8 cellular contexts compared by ENCODE assay signal in genomic region chr22:38705235-38706100, GRCh38. TPM values are rescaled to one million over a fixed set of nuclear protein-coding genes. Genes with fewer than 3 reads are reported as not detected.
DNase-seq lines count a peak whose midpoint lies in the region; ATAC-seq and TF ChIP-seq lines count a peak whose summit lies in the region.

Gene GTPBP1 (plus strand): TSS chr22:38705944. CDS start chr22:38705956, 12 bp downstream.

- POLR2A ChIA-PET in CD8-positive, alpha-beta memory T cell (lab: Charles Lee): interaction anchor here (0.5 to 4.2 kb wide), 17 partner anchors 8 to 1555 kb away, joined by 3 to 36 read pairs (median 4); partner anchors contain the start of genes ANKRD54, CBX6 and TOMM22

- H3K36me3 ChIP-seq in CD8-positive, alpha-beta memory T cell (ENCODE audit: insufficient read depth, low read length): no peaks in the 10 kb centered on the region
- H3K36me3 ChIP-seq in lung (ENCODE audit: control insufficient read depth in 2 of 2, insufficient read depth in 2 of 2, low read length in 2 of 2): peaks cover 0 to 1% of the 10 kb centered on the region in 2 donors

- H3K27me3 ChIP-seq in CD8-positive, alpha-beta memory T cell (ENCODE audit: insufficient read depth, low read length, poor library complexity, severe bottlenecking): no peaks in the 10 kb centered on the region
- H3K27me3 ChIP-seq in lung (ENCODE audit: control insufficient read depth, insufficient read depth): no peaks in the 10 kb centered on the region

- H3K27ac Mint-ChIP-seq in CD8-positive, alpha-beta memory T cell: peak within 1 kb of the TSS; percentile 89 to 100 (median 98)

- H3K36me3 Mint-ChIP-seq in CD8-positive, alpha-beta memory T cell: peaks cover 0 to 36% (median 2%) of the 10 kb centered on the region in 3 donors

- CTCF ChIA-PET in CD8-positive, alpha-beta memory T cell (lab: Charles Lee): interaction anchor here (0.9 to 1.4 kb wide), 7 partner anchors 9 to 53 kb away, joined by 3 to 5 read pairs (median 3); partner anchors contain the start of gene TOMM22

- DNase-seq in CD8-positive, alpha-beta memory T cell: peak; percentile 94 to 99 (median 98)
- peak; percentile 100 for DNase-seq in HS-5 (ENCODE audit: low read depth)
- peak; percentile 95 for DNase-seq in NK-92 treated with Interleukin-12 subunit alpha and Interleukin-12 subunit beta, amount 100 ng/mL, for 24 hours (lab: John Stamatoyannopoulos, UW)
- DNase-seq in activated CD8-positive, alpha-beta memory T cell treated with anti-CD3 and anti-CD28 coated beads for 24 hours: peak; percentile 94
- DNase-seq in effector CD8-positive, alpha-beta T cell (lab: John Stamatoyannopoulos, UW): peak; percentile 99
- DNase-seq in lung (ENCODE audit: low spot score): peak; percentile 99
- DNase-seq in stimulated activated CD4-positive, alpha-beta T cell treated with anti-CD3 and anti-CD28 coated beads, TNF-alpha, amount 100 ng/mL, for 4 hours (ENCODE audit: low read depth in 3 of 3): peak; percentile 75 to 96 (median 91)

- no peaks in the 10 kb centered on the region for H3K9me3 ChIP-seq in CD8-positive, alpha-beta memory T cell (ENCODE audit: low read length)
- H3K9me3 ChIP-seq in lung (ENCODE audit: control insufficient read depth in 2 of 2, insufficient read depth in 1 of 2, low read length in 1 of 2): no peaks in the 10 kb centered on the region

- 0% methylated on average over 55 of the region's 55 CpGs for WGBS in lung, 2 donors

- peak; percentile 49 for ATAC-seq in GM19468 (IDR thresholded peaks at IDR 0.05; ENCODE audit: extremely low read depth, unreplicated experiment)
- peak; percentile 88 for ATAC-seq in lung (ENCODE audit: insufficient read depth, low FRiP score)

- TF ChIP-seq CTCF in lung (IDR thresholded peaks at IDR 0.05; ENCODE audit: control extremely low read depth, extremely low read depth): no peak

- H3K4me1 Mint-ChIP-seq in CD8-positive, alpha-beta memory T cell: peaks cover 55 to 69% (median 60%) of the 10 kb centered on the region in 3 donors

- peak within 1 kb of the TSS; percentile 91 to 95 (median 93) for H3K4me3 Mint-ChIP-seq in CD8-positive, alpha-beta memory T cell

- H3K4me1 ChIP-seq in CD8-positive, alpha-beta memory T cell (ENCODE audit: insufficient read depth, low read length): peaks cover 48% of the 10 kb centered on the region
- H3K4me1 ChIP-seq in lung (ENCODE audit: control insufficient read depth in 2 of 2, insufficient read depth in 2 of 2, low read length in 2 of 2): peaks cover 8 to 16% of the 10 kb centered on the region in 2 donors

- peak within 1 kb of the TSS; percentile 82 for H3K4me3 ChIP-seq in CD8-positive, alpha-beta memory T cell (ENCODE audit: low read length)
- H3K4me3 ChIP-seq in lung: peak within 1 kb of the TSS; percentile 84

- peak within 1 kb of the TSS; percentile 74 for H3K27ac ChIP-seq in CD8-positive, alpha-beta memory T cell (ENCODE audit: low read depth, low read length)
- H3K27ac ChIP-seq in lung (ENCODE audit: low read depth in 1 of 2, low read length in 1 of 2): peak within 1 kb of the TSS; percentile 90 to 98

- peaks cover 0 to 5% of the 10 kb centered on the region in 2 donors for H3K27me3 Mint-ChIP-seq in CD8-positive, alpha-beta memory T cell

- H3K9me3 Mint-ChIP-seq in CD8-positive, alpha-beta memory T cell: peaks cover 0 to 2% (median 0%) of the 10 kb centered on the region in 5 donors

RNA-seq across cellular contexts. Expression of gene GTPBP1, which starts in this region (rescaled TPM):
- total RNA-seq in CD8-positive, alpha-beta memory T cell: 10 to 100 TPM; 62.7 to 63.7 TPM
- polyA plus RNA-seq in CD8-positive, alpha-beta memory T cell: 28.2 TPM
- 10 to 100 TPM; 61.7 to 69.1 TPM for total RNA-seq in lung
- 10 to 100 TPM; 24.1 to 35.8 TPM for polyA plus RNA-seq in lung

Comparison
In these comparisons a context has a peak if more than half of its experiments do, and no peak if none do; other contexts are left out.
1. Peak in every context shown above with its lines: DNase-seq, ATAC-seq, H3K4me3 ChIP-seq and H3K27ac ChIP-seq.